In genomic region chr19:11197291-11198174, GRCh38 we compare ENCODE assay signal across 8 cellular contexts. TPM values are rescaled to one million over a fixed set of nuclear protein-coding genes. Genes with fewer than 3 reads are reported as not detected.
DNase-seq lines count a peak whose midpoint lies in the region; ATAC-seq and TF ChIP-seq lines count a peak whose summit lies in the region.

KANK2 (minus strand) TSS chr19:11197545; CDS start chr19:11194511, 3,034 bp downstream.

- TF ChIP-seq EP300 in SK-N-SH (IDR thresholded peaks at IDR 0.05; ENCODE audit: borderline replicate concordance in 1 of 2, low read depth in 1 of 2, low read length in 1 of 2) (peak in 1 of 2 experiments; percentile 26; a peak in 1 of 4 replicates), suprapubic skin (IDR thresholded peaks at IDR 0.05) (no peak)

- H3K27ac ChIP-seq in DND-41 (ENCODE audit: low read length) = peak within 1 kb of the TSS; percentile 57; the same call in 1 of the 2 replicates
- H3K27ac ChIP-seq in GM23248 = peak within 1 kb of the TSS; percentile 56
- peak within 1 kb of the TSS; percentile 57 to 89 for H3K27ac ChIP-seq in SK-N-SH (ENCODE audit: low read depth in 2 of 2, low read length in 1 of 2)
- peak within 1 kb of the TSS; percentile 83 for H3K27ac ChIP-seq in suprapubic skin

- H3K27me3 ChIP-seq in DND-41 (ENCODE audit: insufficient read depth, low read length, poor library complexity) (no peaks in the 10 kb centered on the region), GM23248 (replicated peaks; ENCODE audit: insufficient read depth) (no peaks in the 10 kb centered on the region), Loucy (ENCODE audit: insufficient read depth, low read length, poor library complexity, severe bottlenecking) (no peaks in the 10 kb centered on the region), SK-N-SH (ENCODE audit: insufficient read depth) (no peaks in the 10 kb centered on the region), suprapubic skin (no peaks in the 10 kb centered on the region)

- TF ChIP-seq CTCF in DND-41 (IDR thresholded peaks at IDR 0.05; ENCODE audit: borderline replicate concordance, extremely low read depth, low read length, poor library complexity, severe bottlenecking) = no peak
- no peak for TF ChIP-seq CTCF in Loucy (conservative IDR thresholded peaks at IDR 0.05; ENCODE audit: low read length)
- no peak for TF ChIP-seq CTCF in SK-N-SH (IDR thresholded peaks at IDR 0.05)
- TF ChIP-seq CTCF in omental fat pad (IDR thresholded peaks at IDR 0.05) = no peak
- TF ChIP-seq CTCF in suprapubic skin (IDR thresholded peaks at IDR 0.05) = no peak

- H3K4me1 ChIP-seq in DND-41 (ENCODE audit: insufficient read depth, low read length) = peaks cover 16% of the 10 kb centered on the region
- peaks cover 6% of the 10 kb centered on the region; the same call in 1 of the 2 replicates for H3K4me1 ChIP-seq in GM23248 (ENCODE audit: insufficient read depth)
- H3K4me1 ChIP-seq in Loucy (ENCODE audit: insufficient read depth, low read length, poor library complexity, severe bottlenecking) = peaks cover 4% of the 10 kb centered on the region
- peaks cover 5 to 16% of the 10 kb centered on the region in 2 experiments; a peak in 2 of 4 replicates for H3K4me1 ChIP-seq in SK-N-SH (ENCODE audit: control insufficient read depth in 1 of 2, insufficient read depth in 2 of 2, low read depth in 1 of 2, low read length in 1 of 2)
- peaks cover 60% of the 10 kb centered on the region for H3K4me1 ChIP-seq in suprapubic skin

- H3K4me1 Mint-ChIP-seq in activated naive CD8-positive, alpha-beta T cell (ENCODE audit: low read depth) = peaks cover 6% of the 10 kb centered on the region

- H3K4me3 Mint-ChIP-seq in activated naive CD8-positive, alpha-beta T cell = peak within 1 kb of the TSS; percentile 80

- H2AFZ ChIP-seq in DND-41 (ENCODE audit: low read depth, low read length) = peak within 1 kb of the TSS; percentile 83
- peak within 1 kb of the TSS; percentile 72; the same call in 1 of the 2 replicates for H2AFZ ChIP-seq in GM23248
- peak within 1 kb of the TSS; percentile 98 for H2AFZ ChIP-seq in Loucy (ENCODE audit: low read length)
- 0 out of 2 replicates have a peak within 1 kb of the TSS, but pooled peaks have one; percentile 68 for H2AFZ ChIP-seq in SK-N-SH (ENCODE audit: low read depth)

- H3K9me3 Mint-ChIP-seq in activated naive CD8-positive, alpha-beta T cell (ENCODE audit: low read depth) = no peaks in the 10 kb centered on the region

- H3F3A ChIP-seq in GM23248 (ENCODE audit: insufficient read depth) (peaks cover 5% of the 10 kb centered on the region; the same call in 1 of the 2 replicates), Loucy (ENCODE audit: low read depth) (no peaks in the 10 kb centered on the region), SK-N-SH (replicated peaks; ENCODE audit: insufficient read depth) (peaks cover 6% of the 10 kb centered on the region)

- CTCF ChIA-PET in SK-N-SH (lab: Yijun Ruan, JAX) = interaction anchor here (0.6 to 2.2 kb wide), 7 partner anchors 10 to 256 kb away, joined by 3 to 18 read pairs (median 4); no protein-coding TSS in a partner anchor

- DNase-seq in DND-41 (peak; percentile 76), GM23248 (peak; percentile 90), SK-N-SH (peak; percentile 99), glomerular endothelial cell (ENCODE audit: extremely low read depth, low read depth, low spot score) (no peak), omental fat pad (ENCODE audit: low spot score) (peak; percentile 55), suprapubic skin (ENCODE audit: low spot score in 2 of 2) (peak; percentile 84 to 85)

- peak; percentile 49 for TF ChIP-seq RAD21 in SK-N-SH (IDR thresholded peaks at IDR 0.05; ENCODE audit: low read length)

- H3K36me3 ChIP-seq in DND-41 (ENCODE audit: insufficient read depth, low read length) = no peaks in the 10 kb centered on the region
- no peaks in the 10 kb centered on the region for H3K36me3 ChIP-seq in GM23248 (ENCODE audit: low read depth)
- no peaks in the 10 kb centered on the region for H3K36me3 ChIP-seq in Loucy (ENCODE audit: insufficient read depth, low read length)
- H3K36me3 ChIP-seq in SK-N-SH (replicated peaks in 1 of 2; ENCODE audit: control insufficient read depth in 1 of 2, insufficient read depth in 2 of 2, low read length in 1 of 2) = peaks cover 8 to 22% of the 10 kb centered on the region in 2 experiments
- peaks cover 39% of the 10 kb centered on the region for H3K36me3 ChIP-seq in suprapubic skin

- no peaks in the 10 kb centered on the region for H3K27me3 Mint-ChIP-seq in activated naive CD8-positive, alpha-beta T cell

- 2 to 6% methylated on average over 24 to 66 of the region's 78 CpGs for WGBS in GM23248 (ENCODE audit: low coverage in 1 of 2, low lambda C conversion rate in 2 of 2, missing lambda C conversion rate in 2 of 2), 2 experiments
- WGBS in SK-N-SH (ENCODE audit: low lambda C conversion rate) = 6% methylated on average over 8 of the region's 78 CpGs
- 3% methylated on average over 10 of the region's 78 CpGs for WGBS in suprapubic skin

- peak in 1 of 2 donors; percentile 49 for TF ChIP-seq POLR2A in suprapubic skin (IDR thresholded peaks at IDR 0.05)

- H3K36me3 Mint-ChIP-seq in activated naive CD8-positive, alpha-beta T cell = no peaks in the 10 kb centered on the region

- H3K4me2 ChIP-seq in DND-41 (ENCODE audit: insufficient read depth, low read length) = peak within 1 kb of the TSS; percentile 93
- H3K4me2 ChIP-seq in GM23248 (ENCODE audit: unreplicated experiment) = peak within 1 kb of the TSS; percentile 75
- peak within 1 kb of the TSS; percentile 97 for H3K4me2 ChIP-seq in Loucy (ENCODE audit: low read depth, low read length, poor library complexity, severe bottlenecking)
- peak within 1 kb of the TSS; percentile 95 for H3K4me2 ChIP-seq in SK-N-SH

- H4K20me1 ChIP-seq in DND-41 (ENCODE audit: insufficient read depth, low read length) (no peaks in the 10 kb centered on the region), GM23248 (ENCODE audit: insufficient read depth) (no peaks in the 10 kb centered on the region), Loucy (ENCODE audit: insufficient read depth, low read length, poor library complexity, severe bottlenecking) (no peaks in the 10 kb centered on the region), SK-N-SH (ENCODE audit: insufficient read depth) (peaks cover 15% of the 10 kb centered on the region)

- H3K9me2 ChIP-seq in GM23248 (ENCODE audit: insufficient read depth) (no peaks in the 10 kb centered on the region), Loucy (replicated peaks; ENCODE audit: low read depth, low read length) (no peaks in the 10 kb centered on the region), SK-N-SH (no peaks in the 10 kb centered on the region)

- no peak within 1 kb of the TSS for H3K27ac Mint-ChIP-seq in activated naive CD8-positive, alpha-beta T cell

- H3K79me2 ChIP-seq in DND-41 (ENCODE audit: insufficient read depth, low read length) (no peaks in the 10 kb centered on the region), GM23248 (ENCODE audit: insufficient read depth) (peaks cover 48% of the 10 kb centered on the region), Loucy (ENCODE audit: insufficient read depth, low read length) (no peaks in the 10 kb centered on the region), SK-N-SH (ENCODE audit: insufficient read depth) (peaks cover 41% of the 10 kb centered on the region)

- POLR2A ChIA-PET in SK-N-SH (lab: Yijun Ruan, JAX) = interaction anchor here (0.6 to 1.0 kb wide), 2 partner anchors 17 to 59 kb away, joined by 4 read pairs; no protein-coding TSS in a partner anchor

- H3K4me3 ChIP-seq in DND-41 (ENCODE audit: low read depth in 1 of 2, low read length in 2 of 2) (peak within 1 kb of the TSS; percentile 30 to 68; a peak in 3 of 4 replicates), GM23248 (peak within 1 kb of the TSS; percentile 90), Loucy (ENCODE audit: low read length, poor library complexity, severe bottlenecking) (peak within 1 kb of the TSS; percentile 75), SK-N-SH (ENCODE audit: low read depth in 2 of 2, low read length in 1 of 2) (peak within 1 kb of the TSS; percentile 80 to 86), suprapubic skin (peak within 1 kb of the TSS; percentile 79)

- peak within 1 kb of the TSS; percentile 67 for H3K9ac ChIP-seq in DND-41 (ENCODE audit: low read depth, low read length)
- peak within 1 kb of the TSS; percentile 90 for H3K9ac ChIP-seq in GM23248
- peak within 1 kb of the TSS; percentile 74 for H3K9ac ChIP-seq in Loucy (ENCODE audit: low read depth, low read length, poor library complexity, severe bottlenecking)
- peak within 1 kb of the TSS; percentile 91 for H3K9ac ChIP-seq in SK-N-SH

- ATAC-seq in DND-41 (ENCODE audit: insufficient read depth, low read depth) = peak; percentile 93
- ATAC-seq in omental fat pad (ENCODE audit: low FRiP score) = peak; percentile 89

- in situ Hi-C loops in GM23248 (cut with MboI) = no loop called here

- H3K9me3 ChIP-seq in DND-41 (ENCODE audit: insufficient read depth, low read length, severe bottlenecking) = no peaks in the 10 kb centered on the region
- no peaks in the 10 kb centered on the region for H3K9me3 ChIP-seq in GM23248 (ENCODE audit: low read depth)
- H3K9me3 ChIP-seq in Loucy (ENCODE audit: insufficient read depth, low read depth, low read length) = no peaks in the 10 kb centered on the region
- H3K9me3 ChIP-seq in SK-N-SH = no peaks in the 10 kb centered on the region
- no peaks in the 10 kb centered on the region for H3K9me3 ChIP-seq in suprapubic skin

TF ChIP-seq in SK-N-SH, 30 proteins besides CTCF, POLR2A, EP300 and RAD21 (continues in another document):
- TF ChIP-seq RFX5 (IDR thresholded peaks at IDR 0.05; ENCODE audit: low read length) (no peak), NFIC (IDR thresholded peaks at IDR 0.05; ENCODE audit: borderline replicate concordance) (peak; percentile 74)

RNA-seq across cellular contexts. Expression of gene KANK2, which starts in this region (rescaled TPM):
- total RNA-seq in GM23248 (2014; rRNA removed; shearing (Covaris generic)) = 215 and 278 TPM in 2 replicates
- polyA plus RNA-seq in GM23248 (2016; fragmentation: Nextera tagmentation; extraction: Ambion mirVana) (76.3 and 77.1 TPM in 2 replicates), SK-N-SH (2012; rRNA removed) (63.9 and 92.4 TPM in 2 replicates)
- polyA plus RNA-seq in SK-N-SH (2012; cell fraction: cytosol; rRNA removed) = 53.5 and 70.6 TPM in 2 replicates
- 95.9 and 113 TPM in 2 replicates for polyA plus RNA-seq in SK-N-SH (2012; cell fraction: nucleus; rRNA removed)
- total RNA-seq in glomerular endothelial cell (86.8 and 97.1 TPM in 2 replicates), omental fat pad (100 to 1,000 TPM; 177 to 383 (median 325) TPM), suprapubic skin (10 to 100 TPM; 42.5 to 75.5 (median 65.1) TPM)
